Comparison of ENCODE assay signal across 24 cellular contexts in the genomic region with DNA sequence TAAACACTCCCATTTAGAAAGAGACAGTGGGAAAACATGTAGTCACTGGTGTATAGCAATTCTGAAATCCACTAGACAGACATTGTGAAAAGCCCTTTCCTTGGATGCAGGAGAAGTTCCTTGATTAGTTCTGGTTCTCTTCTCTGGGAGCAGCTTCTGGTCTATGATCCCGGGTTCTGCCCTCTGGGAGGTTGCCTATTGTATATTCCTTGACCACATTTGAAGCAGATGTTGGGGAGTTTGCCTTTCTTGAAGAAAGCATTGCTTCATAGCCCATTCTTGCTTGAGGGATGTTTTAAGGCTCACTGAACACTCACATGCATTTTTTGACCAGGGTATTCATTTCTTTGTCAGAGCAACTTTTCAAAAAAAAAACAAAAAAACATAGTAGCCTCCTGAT.
"Had no signal": no experiment of that assay in that cellular context is flagged by ENCODE, and none has a peak within 500 bp of the region (broad histone marks: within the 10 kb centered on the region; RNA-seq: fewer than 3 reads in every experiment).

No MANE protein-coding gene starts in this region.

- FAIRE-seq: frontal cortex, keratinocyte, urothelium cell line had no signal

- H3K36me3 ChIP-seq: tibial nerve had no signal

- H3K4me3 ChIP-seq: body of pancreas, dorsolateral prefrontal cortex, lung, tibial nerve had no signal

- H3K9me3 ChIP-seq: body of pancreas, tibial nerve had no signal

- DNase-seq: activated B cell treated with CpG ODN at 0.5 μM for 24 hours; activated CD4-positive, alpha-beta memory T cell treated with anti-CD3 and anti-CD28 coated beads, Interleukin-2, amount 10 ng/mL, durations not matched to agents 7 days and 5 days; activated CD4-positive, alpha-beta T cell treated with anti-CD3 and anti-CD28 coated beads for 48 hours; activated CD8-positive, alpha-beta memory T cell treated with anti-CD3 and anti-CD28 coated beads, Interleukin-2, amount 10 ng/mL, durations not matched to agents 7 days and 5 days; activated naive CD4-positive, alpha-beta T cell; activated naive CD8-positive, alpha-beta T cell treated with anti-CD3 and anti-CD28 coated beads for 36 hours; amygdala; body of pancreas; dorsolateral prefrontal cortex; erythroblast; midbrain; nephron progenitor cell; nucleus accumbens; stimulated activated CD4-positive, alpha-beta T cell treated with anti-CD3 and anti-CD28 coated beads, Interleukin-2, amount 100 ng/mL, for 24 hours; stimulated activated naive CD8-positive, alpha-beta T cell treated with anti-CD3 and anti-CD28 coated beads, Interleukin-15, Interleukin-2, amounts not matched to agents 100 U/mL and 50 U/mL, for 24 hours; T-helper 1 cell; T-helper 9 cell had no signal

- H3K27ac ChIP-seq: body of pancreas, dorsolateral prefrontal cortex, tibial nerve had no signal

- H3K27me3 ChIP-seq: body of pancreas, tibial nerve had no signal

- ATAC-seq: activated CD8-positive, alpha-beta memory T cell treated with anti-CD3 and anti-CD28 coated beads, Interleukin-2, amount 10 ng/mL, durations not matched to agents 7 days and 5 days; activated T-helper 17 cell treated with anti-CD3 and anti-CD28 coated beads, Interleukin-2, amount 50 U/mL, for 72 hours; body of pancreas; left lobe of liver; stimulated activated naive CD8-positive, alpha-beta T cell treated with anti-CD3 and anti-CD28 coated beads, Interleukin-15, Interleukin-2, amounts not matched to agents 100 U/mL and 50 U/mL, for 24 hours had no signal

- H3K4me1 ChIP-seq: body of pancreas, tibial nerve had no signal
